Comparison of ENCODE assay signal across 8 cellular contexts in the genomic region with DNA sequence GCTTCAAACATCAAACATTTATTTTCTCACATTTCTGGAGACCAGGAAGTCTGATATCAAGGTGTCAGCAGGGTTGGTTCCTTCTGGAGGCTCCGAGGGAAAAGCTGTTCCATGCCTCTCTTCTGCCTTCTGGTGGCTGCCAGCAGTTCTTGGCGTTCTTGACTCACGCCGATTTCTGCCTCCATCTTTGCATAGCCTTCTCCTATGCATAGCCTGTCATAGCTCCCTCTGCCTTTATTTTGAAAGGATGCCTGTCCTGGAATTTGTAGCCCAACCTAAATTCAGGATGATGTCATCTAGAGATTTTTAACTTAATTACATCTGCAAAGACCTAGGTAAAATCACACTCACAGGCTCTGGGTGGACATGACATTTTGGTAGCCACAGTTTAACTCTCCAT.
DNase-seq lines count a peak whose midpoint lies in the region; ATAC-seq and TF ChIP-seq lines count a peak whose summit lies in the region.

No MANE protein-coding gene starts in this region.

- H3K27me3 ChIP-seq in left ventricle myocardium inferior (ENCODE audit: low read depth) (no peaks in the 10 kb centered on the region), uterus (no peaks in the 10 kb centered on the region)

- no peaks in the 10 kb centered on the region for H3K9me3 Mint-ChIP-seq in activated T-helper 1 cell treated with anti-CD3 and anti-CD28 coated beads, Interleukin-12 subunit alpha, Interleukin-12 subunit beta, Interleukin-2, Interleukin-4 antibody, amounts not matched to agents 30 ng/mL and 10 ng/mL and 1 ng/mL, durations not matched to agents 14 hours and 24 hours and 36 hours
- no peaks in the 10 kb centered on the region for H3K9me3 Mint-ChIP-seq in endothelial cell (ENCODE audit: unreplicated experiment)

- no peaks in the 10 kb centered on the region for H3K27me3 Mint-ChIP-seq in activated T-helper 1 cell treated with anti-CD3 and anti-CD28 coated beads, Interleukin-12 subunit alpha, Interleukin-12 subunit beta, Interleukin-2, Interleukin-4 antibody, amounts not matched to agents 30 ng/mL and 10 ng/mL and 1 ng/mL, durations not matched to agents 14 hours and 24 hours and 36 hours (ENCODE audit: insufficient read depth)
- peaks cover 1% of the 10 kb centered on the region for H3K27me3 Mint-ChIP-seq in endothelial cell (ENCODE audit: unreplicated experiment)

- intact Hi-C loops in left ventricle myocardium inferior (cut with micrococcal nuclease) (no loop called here), cardiac septum (cut with DNase I) (no loop called here), uterus (cut with DNase I; ENCODE audit: low total_unique reads) (no loop called here)
- intact Hi-C loops in activated T-helper 1 cell treated with anti-CD3 and anti-CD28 coated beads, Interleukin-12 subunit alpha, Interleukin-12 subunit beta, Interleukin-2, Interleukin-4 antibody, amounts not matched to agents 30 ng/mL and 10 ng/mL and 1 ng/mL, durations not matched to agents 14 hours and 24 hours and 36 hours (cut with micrococcal nuclease) = no loop called here

- no peak for TF ChIP-seq POLR2A in uterus (IDR thresholded peaks at IDR 0.05)

- H3K4me3 Mint-ChIP-seq in activated T-helper 1 cell treated with anti-CD3 and anti-CD28 coated beads, Interleukin-12 subunit alpha, Interleukin-12 subunit beta, Interleukin-2, Interleukin-4 antibody, amounts not matched to agents 30 ng/mL and 10 ng/mL and 1 ng/mL, durations not matched to agents 14 hours and 24 hours and 36 hours = no peak overlapping the region
- H3K4me3 Mint-ChIP-seq in endothelial cell (ENCODE audit: unreplicated experiment) = no peak overlapping the region

- peaks cover 99% of the 10 kb centered on the region for H3K36me3 ChIP-seq in left ventricle myocardium inferior
- H3K36me3 ChIP-seq in uterus = no peaks in the 10 kb centered on the region

- TF ChIP-seq CTCF in left ventricle myocardium inferior (IDR thresholded peaks at IDR 0.05; ENCODE audit: borderline replicate concordance) = peak; percentile 24
- no peak for TF ChIP-seq CTCF in uterus (IDR thresholded peaks at IDR 0.05)
- TF ChIP-seq CTCF in endothelial cell (IDR thresholded peaks at IDR 0.05; ENCODE audit: unreplicated experiment) = no peak

- peak overlapping the region; percentile 82 for H3K27ac Mint-ChIP-seq in activated T-helper 1 cell treated with anti-CD3 and anti-CD28 coated beads, Interleukin-12 subunit alpha, Interleukin-12 subunit beta, Interleukin-2, Interleukin-4 antibody, amounts not matched to agents 30 ng/mL and 10 ng/mL and 1 ng/mL, durations not matched to agents 14 hours and 24 hours and 36 hours
- H3K27ac Mint-ChIP-seq in endothelial cell (ENCODE audit: unreplicated experiment) = no peak overlapping the region

- peaks cover 14% of the 10 kb centered on the region for H3K4me1 ChIP-seq in left ventricle myocardium inferior
- H3K4me1 ChIP-seq in uterus = no peaks in the 10 kb centered on the region

- H3K27ac ChIP-seq in left ventricle myocardium inferior (replicated peaks) (no peak overlapping the region), uterus (peak overlapping the region; percentile 25 to 38)

- ATAC-seq in GM19023 (IDR thresholded peaks at IDR 0.05; ENCODE audit: unreplicated experiment) = no peak
- ATAC-seq in GM21360 (IDR thresholded peaks at IDR 0.05; ENCODE audit: unreplicated experiment) = no peak

- no peak overlapping the region for H3K4me3 ChIP-seq in left ventricle myocardium inferior
- H3K4me3 ChIP-seq in uterus = no peak overlapping the region

- H3K9me3 ChIP-seq in left ventricle myocardium inferior (replicated peaks) (no peaks in the 10 kb centered on the region), uterus (no peaks in the 10 kb centered on the region)

- peaks cover 71% of the 10 kb centered on the region for H3K4me1 Mint-ChIP-seq in activated T-helper 1 cell treated with anti-CD3 and anti-CD28 coated beads, Interleukin-12 subunit alpha, Interleukin-12 subunit beta, Interleukin-2, Interleukin-4 antibody, amounts not matched to agents 30 ng/mL and 10 ng/mL and 1 ng/mL, durations not matched to agents 14 hours and 24 hours and 36 hours (ENCODE audit: low read depth)
- peaks cover 5% of the 10 kb centered on the region for H3K4me1 Mint-ChIP-seq in endothelial cell (ENCODE audit: unreplicated experiment)

- H3K36me3 Mint-ChIP-seq in activated T-helper 1 cell treated with anti-CD3 and anti-CD28 coated beads, Interleukin-12 subunit alpha, Interleukin-12 subunit beta, Interleukin-2, Interleukin-4 antibody, amounts not matched to agents 30 ng/mL and 10 ng/mL and 1 ng/mL, durations not matched to agents 14 hours and 24 hours and 36 hours (ENCODE audit: low read depth) = peaks cover 78% of the 10 kb centered on the region
- H3K36me3 Mint-ChIP-seq in endothelial cell (ENCODE audit: low read depth, unreplicated experiment) = peaks cover 68% of the 10 kb centered on the region

- no peak for DNase-seq in left ventricle myocardium inferior
- no peak for DNase-seq in cardiac septum (ENCODE audit: low spot score)
- DNase-seq in activated T-helper 1 cell treated with anti-CD3 and anti-CD28 coated beads, Interleukin-12 subunit alpha, Interleukin-12 subunit beta, Interleukin-2, Interleukin-4 antibody, amounts not matched to agents 30 ng/mL and 10 ng/mL and 1 ng/mL, durations not matched to agents 14 hours and 24 hours and 36 hours (ENCODE audit: low spot score) = no peak
- DNase-seq in iPS-NIHi11 (ENCODE audit: low spot score) = peak; percentile 17
- no peak for DNase-seq in uterus
- DNase-seq in endothelial cell (ENCODE audit: low spot score) = no peak
